ENCODE assay signal across 12 cellular contexts in the genomic region with DNA sequence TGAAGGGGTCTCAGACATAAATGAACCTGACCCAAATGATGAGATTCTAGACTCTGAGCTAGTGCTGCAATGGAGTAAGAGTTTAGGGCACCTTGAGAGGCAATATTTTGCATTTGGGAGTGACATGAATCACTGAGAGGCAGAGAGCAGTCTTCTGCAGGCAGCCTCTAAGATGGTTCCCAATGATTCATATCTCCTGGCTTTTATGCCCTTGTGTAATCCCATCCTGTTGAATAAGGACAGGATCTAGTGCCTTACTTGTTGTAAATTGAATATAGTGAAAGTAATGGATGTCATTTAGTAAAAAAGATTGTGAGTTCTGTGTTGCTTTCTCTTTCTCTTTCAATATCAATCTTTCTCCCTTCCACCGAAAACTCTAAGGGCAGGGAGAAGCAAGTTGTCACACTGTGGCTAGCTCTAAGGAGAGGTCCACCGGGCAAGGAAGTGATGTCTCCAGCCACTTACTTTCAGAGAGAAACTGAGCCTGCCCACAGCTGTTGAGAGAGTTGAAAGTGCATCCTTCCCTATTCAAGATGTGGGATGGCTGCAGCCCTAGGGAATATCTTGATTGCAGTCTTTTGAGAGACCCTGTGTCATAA.
DNase-seq lines count a peak whose midpoint lies in the region; ATAC-seq and TF ChIP-seq lines count a peak whose summit lies in the region.
"Had no signal": no experiment of that assay in that cellular context is flagged by ENCODE, and none has a peak within 500 bp of the region (broad histone marks: within the 10 kb centered on the region; RNA-seq: fewer than 3 reads in every experiment).

No MANE protein-coding gene starts in this region.

- H2AFZ ChIP-seq in smooth muscle cell (ENCODE audit: low read depth) = no peak overlapping the region

- peaks cover 11% of the 10 kb centered on the region for H3K36me3 Mint-ChIP-seq in CD4-positive, alpha-beta T cell (ENCODE audit: low read depth)

- H3K9me3 Mint-ChIP-seq in CD4-positive, alpha-beta T cell = peaks cover 12% of the 10 kb centered on the region

- no peaks in the 10 kb centered on the region for H3K27me3 ChIP-seq in CD4-positive, alpha-beta T cell (ENCODE audit: control insufficient read depth, insufficient read depth, low read length)
- H3K27me3 ChIP-seq in smooth muscle cell (ENCODE audit: low read depth) = no peaks in the 10 kb centered on the region
- H3K27me3 ChIP-seq: esophagus squamous epithelium had no signal

- DNase-seq in CD4-positive, alpha-beta T cell = no peak
- DNase-seq in amniotic epithelial cell (ENCODE audit: low read depth) = peak; percentile 80
- peak; percentile 3 to 74 for DNase-seq in lung microvascular endothelial cell (ENCODE audit: low read depth in 2 of 2)
- DNase-seq in globus pallidus (ENCODE audit: low spot score) = no peak
- DNase-seq in GM19238 (ENCODE audit: insufficient read length, low spot score) = no peak
- DNase-seq in smooth muscle cell (lab: John Stamatoyannopoulos, UW; ENCODE audit: unreplicated experiment) = no peak
- no peak for DNase-seq in NCI-H187 treated with DMSO at 0.1 percent for 48 hours (lab: John Stamatoyannopoulos, UW)
- DNase-seq: esophagus squamous epithelium; naive B cell; NCI-H82; stimulated activated CD4-positive, alpha-beta T cell treated with anti-CD3 and anti-CD28 coated beads, Interleukin-4, amount 100 ng/mL, for 1 hour had no signal

- H3K4me1 Mint-ChIP-seq in CD4-positive, alpha-beta T cell (ENCODE audit: low read depth) = peaks cover 12% of the 10 kb centered on the region

- H3K4me3 Mint-ChIP-seq in CD4-positive, alpha-beta T cell = peak overlapping the region; percentile 1

- no peaks in the 10 kb centered on the region for H3K79me2 ChIP-seq in smooth muscle cell (ENCODE audit: low read depth)

- ATAC-seq in CD4-positive, alpha-beta T cell (ENCODE audit: poor library complexity) = no peak
- ATAC-seq in HG02610 (IDR thresholded peaks at IDR 0.05; ENCODE audit: unreplicated experiment) = peak; percentile 48

- H3F3A ChIP-seq in smooth muscle cell (ENCODE audit: low read depth) = peaks cover 8% of the 10 kb centered on the region

- H3K4me3 ChIP-seq in smooth muscle cell = no peak overlapping the region
- H3K4me3 ChIP-seq: esophagus squamous epithelium had no signal

- POLR2A ChIA-PET in CD4-positive, alpha-beta T cell (lab: Charles Lee) = no interaction called here

- no peaks in the 10 kb centered on the region for H3K27me3 Mint-ChIP-seq in CD4-positive, alpha-beta T cell

- H3K4me2 ChIP-seq in smooth muscle cell = no peak overlapping the region

- 89% methylated on average over 2 of the region's 2 CpGs for WGBS in smooth muscle cell (ENCODE audit: low lambda C conversion rate)

- intact Hi-C loops in CD4-positive, alpha-beta T cell (cut with DNase I, micrococcal nuclease) = no loop called here

- no peak for TF ChIP-seq CTCF in CD4-positive, alpha-beta T cell (IDR thresholded peaks at IDR 0.05)
- no peak for TF ChIP-seq CTCF in smooth muscle cell (IDR thresholded peaks at IDR 0.05; ENCODE audit: borderline replicate concordance, insufficient read depth, poor library complexity, severe bottlenecking)

- no peaks in the 10 kb centered on the region for H4K20me1 ChIP-seq in smooth muscle cell (ENCODE audit: low read depth)

- peaks cover 6% of the 10 kb centered on the region for H3K4me1 ChIP-seq in smooth muscle cell (ENCODE audit: low read depth)

- H3K36me3 ChIP-seq in smooth muscle cell (ENCODE audit: low read depth) = no peaks in the 10 kb centered on the region
- H3K36me3 ChIP-seq: esophagus squamous epithelium had no signal

- CTCF ChIA-PET in CD4-positive, alpha-beta T cell (lab: Charles Lee) = no interaction called here

- no peak overlapping the region for H3K9ac ChIP-seq in smooth muscle cell (ENCODE audit: low read depth)

- H3K27ac Mint-ChIP-seq in CD4-positive, alpha-beta T cell = no peak overlapping the region

- H3K27ac ChIP-seq in CD4-positive, alpha-beta T cell (ENCODE audit: low read depth, low read length) = no peak overlapping the region
- no peak overlapping the region for H3K27ac ChIP-seq in smooth muscle cell (ENCODE audit: low read depth)

- H3K9me3 ChIP-seq in CD4-positive, alpha-beta T cell (ENCODE audit: control insufficient read depth, low read length) = peaks cover 21% of the 10 kb centered on the region
- peaks cover 13% of the 10 kb centered on the region for H3K9me3 ChIP-seq in smooth muscle cell (replicated peaks; ENCODE audit: low read depth)

Comparison
In these comparisons a context has a peak if more than half of its experiments do, and no peak if none do; other contexts are left out.
1. DNase-seq: peak in amniotic epithelial cell (single experiment) and lung microvascular endothelial cell (2 of 2); none in CD4-positive, alpha-beta T cell (0 of 10), globus pallidus (single experiment), GM19238 (single experiment), smooth muscle cell (single experiment) and NCI-H187 treated with DMSO at 0.1 percent for 48 hours (single experiment).